7 cellular contexts compared by ENCODE assay signal in the genomic region with DNA sequence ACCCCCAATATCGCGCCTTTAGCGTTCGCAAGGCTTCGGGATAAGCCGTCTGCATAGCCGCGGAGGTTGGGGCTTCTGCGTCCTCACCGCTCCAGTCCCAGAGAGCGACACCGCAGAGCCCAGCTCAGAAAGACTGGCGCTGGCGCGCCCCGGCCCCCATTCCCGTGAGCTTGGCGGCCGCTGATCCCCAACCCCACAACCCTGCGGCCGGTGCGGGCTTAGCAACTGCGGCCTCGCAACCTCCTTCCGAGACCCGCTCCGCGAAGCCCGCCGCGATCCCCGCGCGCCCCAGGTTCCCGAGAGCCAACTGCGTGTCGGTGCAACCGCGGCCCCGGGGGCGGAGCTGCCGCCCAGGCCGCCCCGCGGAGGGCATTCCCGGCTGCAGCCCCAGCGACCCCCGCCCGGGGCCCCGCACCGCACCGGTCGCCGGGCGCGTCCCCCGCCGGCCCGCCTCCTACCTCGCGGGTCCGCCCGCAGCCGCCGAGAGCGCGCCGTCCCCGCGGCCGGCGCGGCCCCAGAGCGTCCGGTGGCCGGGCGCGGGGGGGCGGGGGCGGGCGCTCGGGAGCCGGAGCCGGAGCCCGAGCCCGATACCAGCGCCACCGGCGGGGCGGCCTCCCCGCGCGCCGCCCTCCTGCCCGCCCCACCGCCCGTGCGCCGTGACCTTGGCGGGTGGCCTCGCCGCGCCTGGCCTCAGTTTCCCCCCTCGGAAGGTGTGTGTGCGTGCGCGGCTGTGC.
DNase-seq lines count a peak whose midpoint lies in the region; ATAC-seq, FAIRE-seq and TF ChIP-seq lines count a peak whose summit lies in the region.

No MANE protein-coding gene starts in this region.

- no peak overlapping the region for H3K27ac Mint-ChIP-seq in activated naive CD8-positive, alpha-beta T cell treated with anti-CD3 and anti-CD28 coated beads, Interleukin-2, amount 10 ng/mL, durations not matched to agents 7 days and 5 days

- no peaks in the 10 kb centered on the region for H3K27me3 ChIP-seq in small intestine (ENCODE audit: control insufficient read depth in 2 of 2, insufficient read depth in 2 of 2, low read length in 2 of 2)

- H3K4me1 ChIP-seq in small intestine (ENCODE audit: control insufficient read depth in 2 of 2, insufficient read depth in 1 of 2, low read depth in 1 of 2, low read length in 1 of 2): no peaks in the 10 kb centered on the region

- DNase-seq in GM12891 (ENCODE audit: insufficient read length, low spot score) (peak; percentile 54), HT-29 (ENCODE audit: low spot score) (peak; percentile 22), small intestine (no peak), midbrain (lab: John Stamatoyannopoulos, UW) (no peak)
- DNase-seq in activated naive CD8-positive, alpha-beta T cell treated with anti-CD3 and anti-CD28 coated beads, Interleukin-2, amount 10 ng/mL, durations not matched to agents 7 days and 5 days: peak; percentile 57
- no peak for DNase-seq in NK-92 treated with Interleukin-12 subunit alpha and Interleukin-12 subunit beta, amount 100 ng/mL, for 24 hours (lab: John Stamatoyannopoulos, UW)

- H3K4me3 Mint-ChIP-seq in activated naive CD8-positive, alpha-beta T cell treated with anti-CD3 and anti-CD28 coated beads, Interleukin-2, amount 10 ng/mL, durations not matched to agents 7 days and 5 days: peak overlapping the region; percentile 82

- peak; percentile 8 for ATAC-seq in activated naive CD8-positive, alpha-beta T cell treated with anti-CD3 and anti-CD28 coated beads, Interleukin-2, amount 10 ng/mL, durations not matched to agents 7 days and 5 days (ENCODE audit: low read depth)

- no peaks in the 10 kb centered on the region for H3K9me3 ChIP-seq in small intestine (ENCODE audit: control insufficient read depth, low read depth)

- WGBS in small intestine, 3 donors: 1% methylated on average over 57 to 107 of the region's 107 CpGs

- POLR2A ChIA-PET in activated naive CD8-positive, alpha-beta T cell treated with anti-CD3 and anti-CD28 coated beads, Interleukin-2, amount 10 ng/mL, durations not matched to agents 7 days and 5 days (lab: Charles Lee): interaction anchor here (1.2 to 2.3 kb wide), 3 partner anchors 12 to 21 kb away, joined by 3 to 8 read pairs (median 7); no protein-coding TSS in a partner anchor

- no peaks in the 10 kb centered on the region for H3K9me3 Mint-ChIP-seq in activated naive CD8-positive, alpha-beta T cell treated with anti-CD3 and anti-CD28 coated beads, Interleukin-2, amount 10 ng/mL, durations not matched to agents 7 days and 5 days

- no peaks in the 10 kb centered on the region for H3K36me3 ChIP-seq in small intestine (ENCODE audit: control insufficient read depth in 2 of 2, insufficient read depth in 2 of 2, low read length in 2 of 2)

- H3K4me1 Mint-ChIP-seq in activated naive CD8-positive, alpha-beta T cell treated with anti-CD3 and anti-CD28 coated beads, Interleukin-2, amount 10 ng/mL, durations not matched to agents 7 days and 5 days: peaks cover 15% of the 10 kb centered on the region

- no peak for TF ChIP-seq POLR2A in GM12891 (IDR thresholded peaks at IDR 0.05; ENCODE audit: low read depth, low read length)

- H3K4me3 ChIP-seq in iPS-11a (ENCODE audit: low read depth, low read length) (peak overlapping the region; percentile 58), small intestine (ENCODE audit: low read depth in 1 of 2, low read length in 2 of 2) (peak overlapping the region; percentile 69 to 81)

- no peaks in the 10 kb centered on the region for H3K27me3 Mint-ChIP-seq in activated naive CD8-positive, alpha-beta T cell treated with anti-CD3 and anti-CD28 coated beads, Interleukin-2, amount 10 ng/mL, durations not matched to agents 7 days and 5 days

- H3K36me3 Mint-ChIP-seq in activated naive CD8-positive, alpha-beta T cell treated with anti-CD3 and anti-CD28 coated beads, Interleukin-2, amount 10 ng/mL, durations not matched to agents 7 days and 5 days: peaks cover 15% of the 10 kb centered on the region

- FAIRE-seq in GM12891 (lab: Jason Lieb, UNC): no peak
- no peak for FAIRE-seq in small intestine (lab: Jason Lieb, UNC)

- H3K27ac ChIP-seq in small intestine (ENCODE audit: low read depth in 1 of 2, low read length in 1 of 2): peak overlapping the region in 1 of 2 donors; percentile 89

TF ChIP-seq in GM12891, 5 proteins besides CTCF, POLR2A, EP300 and RAD21:
- TF ChIP-seq POLR2AphosphoS5 (IDR thresholded peaks at IDR 0.05; ENCODE audit: low read depth, low read length) (no peak), PAX5 (IDR thresholded peaks at IDR 0.05; ENCODE audit: insufficient read depth, low read length, severe bottlenecking) (no peak), TAF1 (IDR thresholded peaks at IDR 0.05; ENCODE audit: low read depth, low read length) (no peak), SPI1 (IDR thresholded peaks at IDR 0.05; ENCODE audit: low read depth, low read length) (no peak), POU2F2 (IDR thresholded peaks at IDR 0.05; ENCODE audit: low read depth, low read length) (no peak)

Comparison
In these comparisons a context has a peak if more than half of its experiments do, and no peak if none do; other contexts are left out.
1. DNase-seq: peak in GM12891 (single experiment), HT-29 (single experiment) and activated naive CD8-positive, alpha-beta T cell treated with anti-CD3 and anti-CD28 coated beads, Interleukin-2, amount 10 ng/mL, durations not matched to agents 7 days and 5 days (single experiment); none in small intestine (single experiment), midbrain (single experiment) and NK-92 treated with Interleukin-12 subunit alpha and Interleukin-12 subunit beta, amount 100 ng/mL, for 24 hours (single experiment).